ENCODE assay signal across 24 cellular contexts in genomic region chr12:112243255-112243965, GRCh38.
"Had no signal": no experiment of that assay in that cellular context is flagged by ENCODE, and none has a peak within 500 bp of the region (broad histone marks: within the 10 kb centered on the region; RNA-seq: fewer than 3 reads in every experiment).

No MANE protein-coding gene starts in this region.

- H3K4me3 Mint-ChIP-seq: activated B cell treated with CpG ODN at 0.5 μM for 24 hours; activated CD8-positive, alpha-beta T cell treated with anti-CD3 and anti-CD28 coated beads for 36 hours; activated naive CD4-positive, alpha-beta T cell treated with anti-CD3 and anti-CD28 coated beads, Interleukin-2, amount 50 U/mL, for 24 hours; activated naive CD8-positive, alpha-beta T cell treated with anti-CD3 and anti-CD28 coated beads, Interleukin-2, amount 50 U/mL, for 24 hours; activated T-cell treated with anti-CD3 and anti-CD28 coated beads, Interleukin-2, amount 50 U/mL, for 4 hours; activated T-helper 17 cell treated with anti-CD3 and anti-CD28 coated beads, Interleukin-2, amount 50 U/mL, for 72 hours; naive thymus-derived CD4-positive, alpha-beta T cell; T-helper 17 cell; type B pancreatic cell had no signal

- H3K4me1 ChIP-seq: breast epithelium, testis, vagina had no signal

- H3K4me1 Mint-ChIP-seq: activated naive CD4-positive, alpha-beta T cell treated with anti-CD3 and anti-CD28 coated beads, Interleukin-2, amount 50 U/mL, for 24 hours; activated naive CD8-positive, alpha-beta T cell treated with anti-CD3 and anti-CD28 coated beads, Interleukin-2, amount 50 U/mL, for 24 hours; activated T-helper 17 cell treated with anti-CD3 and anti-CD28 coated beads, Interleukin-2, amount 50 U/mL, for 72 hours; naive thymus-derived CD4-positive, alpha-beta T cell; T-helper 17 cell had no signal

- H3K27ac ChIP-seq: breast epithelium, epithelial cell of prostate, right lobe of liver, testis, vagina had no signal

- H3K27me3 ChIP-seq: breast epithelium, right lobe of liver, testis, vagina had no signal

- H3K9me3 ChIP-seq: breast epithelium, right lobe of liver, testis, vagina had no signal

- H3K9me3 Mint-ChIP-seq: activated B cell treated with CpG ODN at 0.5 μM for 24 hours; activated CD8-positive, alpha-beta T cell treated with anti-CD3 and anti-CD28 coated beads for 36 hours; activated naive CD4-positive, alpha-beta T cell treated with anti-CD3 and anti-CD28 coated beads, Interleukin-2, amount 50 U/mL, for 24 hours; activated naive CD8-positive, alpha-beta T cell treated with anti-CD3 and anti-CD28 coated beads, Interleukin-2, amount 50 U/mL, for 24 hours; activated T-cell treated with anti-CD3 and anti-CD28 coated beads, Interleukin-2, amount 50 U/mL, for 4 hours; activated T-helper 17 cell treated with anti-CD3 and anti-CD28 coated beads, Interleukin-2, amount 50 U/mL, for 72 hours; naive thymus-derived CD4-positive, alpha-beta T cell; type B pancreatic cell had no signal

- ATAC-seq: activated CD8-positive, alpha-beta T cell treated with anti-CD3 and anti-CD28 coated beads for 36 hours; activated naive CD8-positive, alpha-beta T cell treated with anti-CD3 and anti-CD28 coated beads, Interleukin-2, amount 50 U/mL, for 24 hours; activated T-cell treated with anti-CD3 and anti-CD28 coated beads, Interleukin-2, amount 50 U/mL, for 4 hours; activated T-helper 17 cell treated with anti-CD3 and anti-CD28 coated beads, Interleukin-2, amount 50 U/mL, for 72 hours; left ventricle myocardium superior; naive thymus-derived CD4-positive, alpha-beta T cell; right lobe of liver; stimulated activated naive CD8-positive, alpha-beta T cell treated with anti-CD3 and anti-CD28 coated beads, Interleukin-15, Interleukin-2, amounts not matched to agents 100 U/mL and 50 U/mL, for 24 hours; T-helper 17 cell had no signal

- H3K27me3 Mint-ChIP-seq: activated B cell treated with CpG ODN at 0.5 μM for 24 hours; activated CD8-positive, alpha-beta T cell treated with anti-CD3 and anti-CD28 coated beads for 36 hours; activated naive CD4-positive, alpha-beta T cell treated with anti-CD3 and anti-CD28 coated beads, Interleukin-2, amount 50 U/mL, for 24 hours; activated naive CD8-positive, alpha-beta T cell treated with anti-CD3 and anti-CD28 coated beads, Interleukin-2, amount 50 U/mL, for 24 hours; activated T-helper 17 cell treated with anti-CD3 and anti-CD28 coated beads, Interleukin-2, amount 50 U/mL, for 72 hours; naive thymus-derived CD4-positive, alpha-beta T cell; T-helper 17 cell; type B pancreatic cell had no signal

- DNase-seq: activated B cell treated with CpG ODN at 0.5 μM for 24 hours; activated CD4-positive, alpha-beta T cell treated with anti-CD3 and anti-CD28 coated beads, Interleukin-2, amount 50 U/mL, for 1 hour; activated CD8-positive, alpha-beta T cell treated with anti-CD3 and anti-CD28 coated beads for 36 hours; activated naive CD8-positive, alpha-beta T cell treated with anti-CD3 and anti-CD28 coated beads, Interleukin-2, amount 50 U/mL, for 24 hours; activated T-cell treated with anti-CD3 and anti-CD28 coated beads, Interleukin-2, amount 50 U/mL, for 4 hours; central memory CD4-positive, alpha-beta T cell; dermis blood vessel endothelial cell; effector CD8-positive, alpha-beta T cell; islet precursor cell; left ventricle myocardium superior; mammary epithelial cell; naive thymus-derived CD4-positive, alpha-beta T cell; right lobe of liver; stimulated activated CD4-positive, alpha-beta T cell treated with anti-CD3 and anti-CD28 coated beads, Interleukin-2, amount 100 ng/mL, for 48 hours; stimulated activated naive CD8-positive, alpha-beta T cell treated with anti-CD3 and anti-CD28 coated beads, Interleukin-15, Interleukin-2, amounts not matched to agents 100 U/mL and 50 U/mL, for 24 hours; T-helper 17 cell; T1000; testis had no signal

- H3K4me3 ChIP-seq: breast epithelium, right lobe of liver, testis, vagina had no signal

- H3K27ac Mint-ChIP-seq: activated B cell treated with CpG ODN at 0.5 μM for 24 hours; activated CD8-positive, alpha-beta T cell treated with anti-CD3 and anti-CD28 coated beads for 36 hours; activated naive CD4-positive, alpha-beta T cell treated with anti-CD3 and anti-CD28 coated beads, Interleukin-2, amount 50 U/mL, for 24 hours; activated naive CD8-positive, alpha-beta T cell treated with anti-CD3 and anti-CD28 coated beads, Interleukin-2, amount 50 U/mL, for 24 hours; activated T-helper 17 cell treated with anti-CD3 and anti-CD28 coated beads, Interleukin-2, amount 50 U/mL, for 72 hours; naive thymus-derived CD4-positive, alpha-beta T cell; T-helper 17 cell; type B pancreatic cell had no signal
